In the genomic region with DNA sequence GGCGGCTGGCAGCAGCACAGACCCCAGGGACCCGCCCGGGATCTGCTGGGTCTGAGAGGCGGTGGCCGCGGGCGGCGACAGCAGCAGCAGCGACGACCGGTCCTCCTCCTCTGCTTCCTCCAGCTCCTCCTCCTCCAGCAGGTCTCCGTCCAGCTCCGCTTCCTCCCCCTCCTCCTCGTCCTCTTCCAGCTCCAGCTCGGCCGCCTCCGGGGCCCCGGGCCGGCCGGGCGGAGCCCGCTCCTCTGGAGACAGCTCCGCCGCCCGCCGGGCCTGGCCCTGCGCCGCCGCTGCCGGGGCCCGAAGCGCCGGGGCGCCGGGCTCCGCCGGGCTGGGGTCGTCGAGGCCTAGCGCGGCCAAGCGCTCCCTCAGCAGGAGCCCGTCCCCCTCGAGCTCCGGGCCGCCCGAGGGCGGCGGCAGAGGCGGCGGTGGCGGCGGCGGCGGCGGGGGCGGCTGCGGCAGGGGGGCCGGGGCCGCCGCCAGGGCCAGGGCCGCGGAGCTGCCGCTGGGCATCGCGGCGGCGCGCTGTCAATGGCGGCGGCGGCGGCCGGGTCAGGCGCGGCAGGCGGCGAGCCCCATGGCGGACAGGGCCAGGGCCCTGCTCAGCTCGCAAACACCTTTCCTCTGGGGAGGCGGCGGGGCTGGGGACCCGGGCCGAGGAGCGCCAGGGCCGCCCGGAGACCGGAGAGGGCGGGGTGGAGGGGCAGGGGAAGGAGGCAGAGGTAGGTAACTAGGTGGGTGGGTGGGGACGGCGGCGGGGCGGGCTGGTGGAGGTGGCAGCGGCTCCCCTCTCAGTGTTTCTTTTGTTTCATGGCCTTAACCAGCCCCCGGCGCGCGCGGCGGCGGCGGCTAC, we compare ENCODE assay signal across 8 cellular contexts. TPM values are rescaled to one million over a fixed set of nuclear protein-coding genes. Genes with fewer than 3 reads are reported as not detected.
A peak's percentile ranks its signal among the peaks of the same experiment; 100 is the strongest.
DNase-seq lines count a peak whose midpoint lies in the region; ATAC-seq and TF ChIP-seq lines count a peak whose summit lies in the region.

No MANE protein-coding gene starts in this region.

- peaks cover 33% of the 10 kb centered on the region for H3K4me1 Mint-ChIP-seq in activated naive CD8-positive, alpha-beta T cell (ENCODE audit: low read depth)
- peaks cover 32% of the 10 kb centered on the region for H3K4me1 Mint-ChIP-seq in osteocyte (ENCODE audit: unreplicated experiment)

- peaks cover 2% of the 10 kb centered on the region for H3K36me3 Mint-ChIP-seq in activated naive CD8-positive, alpha-beta T cell
- no peaks in the 10 kb centered on the region for H3K36me3 Mint-ChIP-seq in osteocyte (ENCODE audit: unreplicated experiment)

- peak overlapping the region; percentile 93 for H3K4me3 Mint-ChIP-seq in activated naive CD8-positive, alpha-beta T cell
- H3K4me3 Mint-ChIP-seq in osteocyte (ENCODE audit: unreplicated experiment), result peak overlapping the region; percentile 96

- no peaks in the 10 kb centered on the region for H3K27me3 Mint-ChIP-seq in activated naive CD8-positive, alpha-beta T cell
- no peaks in the 10 kb centered on the region for H3K27me3 Mint-ChIP-seq in osteocyte (ENCODE audit: unreplicated experiment)

- peak; percentile 11 for ATAC-seq in HG02938 (IDR thresholded peaks at IDR 0.05; ENCODE audit: unreplicated experiment)

- TF ChIP-seq CTCF in 22Rv1 (IDR thresholded peaks at IDR 0.05) (no peak), GM12865 (IDR thresholded peaks at IDR 0.05; ENCODE audit: insufficient read depth, low read depth, low read length, missing control alignments) (no peak), osteocyte (IDR thresholded peaks at IDR 0.05) (no peak)

- peak; percentile 75 for DNase-seq in GM12865 (ENCODE audit: low read depth)
- DNase-seq in NOMO-1 treated with DMSO at 0.1 percent for 48 hours (lab: John Stamatoyannopoulos, UW; ENCODE audit: unreplicated experiment), result peak; percentile 46
- DNase-seq in head of caudate nucleus, result peak in 31 of 42 donors; percentile 13 to 72 (median 44)
- DNase-seq in osteocyte (ENCODE audit: extremely low spot score, unreplicated experiment), result no peak
- no peak for DNase-seq in epidermal melanocyte (ENCODE audit: insufficient read length, low spot score)

- H3K9me3 Mint-ChIP-seq in activated naive CD8-positive, alpha-beta T cell (ENCODE audit: low read depth), result no peaks in the 10 kb centered on the region
- no peaks in the 10 kb centered on the region for H3K9me3 Mint-ChIP-seq in osteocyte (ENCODE audit: unreplicated experiment)

- intact Hi-C loops in head of caudate nucleus (cut with DNase I), result loop anchor here (5.0 kb wide), 2 partner anchors 165 to 320 kb away; partner anchors contain the start of genes ME2 and SMAD4

- peak overlapping the region; percentile 67 for H3K27ac Mint-ChIP-seq in activated naive CD8-positive, alpha-beta T cell
- peak overlapping the region; percentile 96 for H3K27ac Mint-ChIP-seq in osteocyte (ENCODE audit: unreplicated experiment)

- peak overlapping the region; percentile 64 for H3K4me3 ChIP-seq in GM12865 (ENCODE audit: low read depth, low read length)

- H3K27ac ChIP-seq in 22Rv1, result peak overlapping the region; percentile 96

RNA-seq across cellular contexts. Expression of gene MEX3C, which starts 0.4 kb away (rescaled TPM):
- 53.5 and 59.7 TPM in 2 replicates for total RNA-seq in osteocyte

Comparison
In these comparisons a context has a peak if more than half of its experiments do, and no peak if none do; other contexts are left out.
1. DNase-seq: peak in GM12865 (single experiment), NOMO-1 treated with DMSO at 0.1 percent for 48 hours (single experiment) and head of caudate nucleus (31 of 42); none in osteocyte (single experiment) and epidermal melanocyte (single experiment).